8 cellular contexts compared by ENCODE assay signal in the genomic region with DNA sequence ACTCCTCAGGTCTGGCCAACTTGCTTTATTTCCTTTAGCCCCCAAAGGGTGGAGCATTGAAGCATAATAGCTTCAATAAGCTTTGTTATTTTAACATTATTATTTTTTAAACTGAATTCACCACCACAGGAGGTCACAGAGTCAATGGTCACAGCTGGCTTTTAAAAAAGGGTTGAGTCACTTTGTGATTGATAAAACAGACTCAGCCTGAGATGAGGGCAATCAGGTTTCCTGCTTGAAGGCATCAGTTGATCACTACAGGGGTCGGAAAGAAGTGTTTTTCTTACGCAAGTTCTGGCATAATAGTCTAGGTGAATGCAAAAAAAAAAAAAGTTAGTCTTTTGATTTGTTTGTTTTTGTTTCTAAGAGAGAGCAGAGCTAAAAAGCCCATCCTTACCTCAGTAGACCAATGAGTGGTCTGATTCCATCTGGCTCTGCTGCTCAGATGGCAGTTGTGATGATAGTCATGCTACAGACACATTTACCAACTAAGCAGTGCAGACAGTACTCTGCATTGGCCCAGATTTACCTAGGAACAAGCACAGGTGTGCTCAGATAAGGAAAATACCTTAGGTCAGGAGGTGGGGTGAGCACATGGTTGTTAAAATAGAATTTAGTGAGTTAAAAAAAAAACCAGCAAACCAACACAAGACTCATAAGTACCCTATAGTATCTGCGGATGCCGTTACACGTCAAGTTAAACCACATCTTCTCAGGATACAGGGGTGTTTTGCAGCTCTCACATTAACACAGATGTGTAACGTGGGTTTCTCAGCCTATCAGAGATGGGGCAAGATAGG.
A peak's percentile ranks its signal among the peaks of the same experiment; 100 is the strongest.
DNase-seq lines count a peak whose midpoint lies in the region; ATAC-seq, FAIRE-seq and TF ChIP-seq lines count a peak whose summit lies in the region.

No MANE protein-coding gene starts in this region.

- peak overlapping the region; percentile 98 for H3K4me2 ChIP-seq in SU-DHL-6 (ENCODE audit: low read depth, low read length, poor library complexity, severe bottlenecking)

- FAIRE-seq in D721Med (lab: Jason Lieb, UNC): no peak

- no peaks in the 10 kb centered on the region for H4K20me1 ChIP-seq in SU-DHL-6 (ENCODE audit: low read depth, low read length)

- ATAC-seq in HG02884 (IDR thresholded peaks at IDR 0.05; ENCODE audit: unreplicated experiment): no peak

- H3K9me3 ChIP-seq in SU-DHL-6 (ENCODE audit: insufficient read depth, low read length): no peaks in the 10 kb centered on the region

- H3K9me2 ChIP-seq in SU-DHL-6 (replicated peaks; ENCODE audit: insufficient read depth, low read length): no peaks in the 10 kb centered on the region

- TF ChIP-seq CTCF in SU-DHL-6 (IDR thresholded peaks at IDR 0.05; ENCODE audit: insufficient read depth, low read length, poor library complexity, severe bottlenecking) (no peak), D721Med (IDR thresholded peaks at IDR 0.05; ENCODE audit: insufficient read depth, missing control alignments) (no peak)

- H3K36me3 ChIP-seq in SU-DHL-6 (ENCODE audit: low read length): no peaks in the 10 kb centered on the region

- H3K27ac ChIP-seq in SU-DHL-6 (ENCODE audit: low read depth, low read length): peak overlapping the region; percentile 99

- H3K27me3 ChIP-seq in SU-DHL-6 (ENCODE audit: low read length): no peaks in the 10 kb centered on the region

- peaks cover 26% of the 10 kb centered on the region for H3F3A ChIP-seq in SU-DHL-6 (ENCODE audit: insufficient read depth)

- no peaks in the 10 kb centered on the region for H3K79me2 ChIP-seq in SU-DHL-6 (ENCODE audit: insufficient read depth, low read length)

- DNase-seq in stimulated activated CD4-positive, alpha-beta T cell treated with anti-CD3 and anti-CD28 coated beads, Interleukin-4, amount 100 ng/mL, for 24 hours: peak; percentile 56
- no peak for DNase-seq in stimulated activated CD4-positive, alpha-beta T cell treated with anti-CD3 and anti-CD28 coated beads, Interleukin-2, amount 100 ng/mL, for 48 hours
- DNase-seq in iPS DF 19.7 (ENCODE audit: low read depth, low spot score): peak; percentile 57
- DNase-seq in hippocampal formation (lab: John Stamatoyannopoulos, UW): no peak
- DNase-seq in D721Med (ENCODE audit: insufficient read length, low spot score): no peak
- DNase-seq in NCI-H1694 treated with DMSO at 0.1 percent for 48 hours (lab: John Stamatoyannopoulos, UW): no peak

- H3K4me3 ChIP-seq in SU-DHL-6 (ENCODE audit: insufficient read depth, low read length, poor library complexity, severe bottlenecking): peak overlapping the region; percentile 63

- peak overlapping the region; percentile 57 for H2AFZ ChIP-seq in SU-DHL-6 (ENCODE audit: low read depth, low read length, severe bottlenecking)

- peak overlapping the region; percentile 64 for H3K9ac ChIP-seq in SU-DHL-6 (ENCODE audit: low read length)

Comparison
In these comparisons a context has a peak if more than half of its experiments do, and no peak if none do; other contexts are left out.
1. DNase-seq: peak in stimulated activated CD4-positive, alpha-beta T cell treated with anti-CD3 and anti-CD28 coated beads, Interleukin-4, amount 100 ng/mL, for 24 hours (single experiment) and iPS DF 19.7 (single experiment); none in stimulated activated CD4-positive, alpha-beta T cell treated with anti-CD3 and anti-CD28 coated beads, Interleukin-2, amount 100 ng/mL, for 48 hours (0 of 2), hippocampal formation (0 of 2), D721Med (single experiment) and NCI-H1694 treated with DMSO at 0.1 percent for 48 hours (single experiment).